9 cellular contexts compared by ENCODE assay signal in the genomic region with DNA sequence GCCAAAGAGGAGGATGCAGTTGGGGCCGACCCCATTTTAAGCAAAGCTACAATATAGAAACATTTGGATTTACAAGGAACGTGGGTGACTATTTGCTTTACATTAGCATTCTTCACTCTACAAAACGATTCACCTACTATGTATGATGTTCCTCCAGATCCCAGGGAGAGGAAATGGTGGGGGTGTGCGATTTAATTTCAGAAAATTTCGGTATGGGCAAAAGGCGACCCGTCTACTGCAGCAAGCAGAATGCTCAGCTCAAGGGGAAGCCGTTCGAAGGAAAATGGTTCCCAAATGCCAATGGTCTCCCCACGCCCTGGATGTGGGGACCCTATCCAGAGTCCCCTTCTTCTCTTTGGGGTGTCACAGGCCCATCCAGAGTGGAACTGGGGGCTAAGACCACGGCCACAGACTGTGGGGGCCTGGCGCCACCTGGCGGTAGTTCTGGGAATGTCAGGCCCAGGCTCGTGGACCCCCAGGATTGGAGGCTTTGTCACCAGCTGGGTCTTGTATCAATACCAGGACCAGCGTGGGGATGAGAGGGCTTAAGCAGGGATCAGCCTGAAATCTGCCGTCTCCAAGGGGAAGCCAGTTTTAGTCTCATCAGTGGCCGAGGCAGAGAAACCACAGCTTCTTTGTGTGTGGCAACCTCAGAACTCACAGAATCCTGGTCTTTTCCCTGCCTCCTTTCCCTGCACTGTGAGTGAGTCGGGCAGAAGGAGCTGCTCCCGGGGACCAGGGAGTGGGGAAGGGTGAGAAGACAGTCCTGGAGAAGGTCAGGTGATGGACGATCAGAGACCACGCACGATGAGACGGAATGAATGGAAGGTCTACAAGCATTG. TPM values are rescaled to one million over a fixed set of nuclear protein-coding genes. Genes with fewer than 3 reads are reported as not detected.
DNase-seq lines count a peak whose midpoint lies in the region; ATAC-seq and TF ChIP-seq lines count a peak whose summit lies in the region.
"Had no signal": no experiment of that assay in that cellular context is flagged by ENCODE, and none has a peak within 500 bp of the region (broad histone marks: within the 10 kb centered on the region; RNA-seq: fewer than 3 reads in every experiment).

No MANE protein-coding gene starts in this region.

- H3K27ac ChIP-seq in AG04450 (ENCODE audit: low read depth, low read length) (no peak overlapping the region), mammary epithelial cell (ENCODE audit: insufficient read depth, low read depth, low read length) (no peak overlapping the region), right lobe of liver (no peak overlapping the region)

- dilution Hi-C loops in mammary epithelial cell (cut with HindIII; ENCODE audit: low sequenced_read_pairs), result no loop called here

- H3K4me3 ChIP-seq in AG04450 (ENCODE audit: low read depth, low read length) (no peak overlapping the region), H7 (ENCODE audit: insufficient read depth, low read depth, low read length) (peak overlapping the region; percentile 29; the same call in 1 of the 2 replicates), mammary epithelial cell (replicated peaks in 1 of 3; ENCODE audit: insufficient read depth in 1 of 3, low read depth in 2 of 3, low read length in 3 of 3) (no peak overlapping the region), right lobe of liver (no peak overlapping the region)

- no peak overlapping the region for H3K9ac ChIP-seq in mammary epithelial cell (ENCODE audit: insufficient read depth, low read length)

- intact Hi-C loops in mammary epithelial cell (cut with micrococcal nuclease), result loop anchor here (1.0 kb wide), 2 partner anchors 40 to 71 kb away; no protein-coding TSS in a partner anchor
- intact Hi-C loops in right lobe of liver (cut with DNase I), result loop anchor here (5.0 kb wide), 1 partner anchor 40 kb away; no protein-coding TSS in a partner anchor

- H3K79me2 ChIP-seq in mammary epithelial cell (ENCODE audit: insufficient read depth, low read length), result no peaks in the 10 kb centered on the region

- peak; percentile 97 for TF ChIP-seq CTCF in AG04450 (IDR thresholded peaks at IDR 0.05; ENCODE audit: low read depth, low read length)
- TF ChIP-seq CTCF in WTC11 (IDR thresholded peaks at IDR 0.05), result peak; percentile 100
- peak; percentile 95 to 98 for TF ChIP-seq CTCF in mammary epithelial cell (conservative IDR thresholded peaks at IDR 0.05 in 1 of 2, IDR thresholded peaks at IDR 0.05 in 1 of 2; ENCODE audit: extremely low read depth in 1 of 2, insufficient read depth in 1 of 2, low read depth in 1 of 2, low read length in 2 of 2)
- peak; percentile 86 to 94 (median 92) for TF ChIP-seq CTCF in right lobe of liver (IDR thresholded peaks at IDR 0.05)

- no peak overlapping the region for H2AFZ ChIP-seq in mammary epithelial cell (ENCODE audit: low read depth, low read length)

- TSS peak; percentile 10 for BruUV-seq in mammary epithelial cell (replicated peaks; lab: Mats Ljungman, UMichigan)

- H3K4me1 ChIP-seq in mammary epithelial cell (ENCODE audit: insufficient read depth, low read length) (no peaks in the 10 kb centered on the region), right lobe of liver (no peaks in the 10 kb centered on the region)

- DNase-seq in AG04450 (ENCODE audit: low read depth, low spot score) (no peak), H7 (peak; percentile 97), WTC11 (ENCODE audit: low spot score) (peak; percentile 85), mammary epithelial cell (no peak), right lobe of liver (no peak), NCI-H2196 (lab: John Stamatoyannopoulos, UW; ENCODE audit: unreplicated experiment) (no peak)
- DNase-seq in stimulated activated CD8-positive, alpha-beta memory T cell treated with anti-CD3 and anti-CD28 coated beads, Interleukin-4, amount 100 ng/mL, for 24 hours (ENCODE audit: low read depth), result peak; percentile 42

- H3K9me3 ChIP-seq in AG04450 (ENCODE audit: control insufficient read depth, insufficient read depth, low read length) (no peaks in the 10 kb centered on the region; the same call in 1 of the 2 replicates), mammary epithelial cell (replicated peaks; ENCODE audit: insufficient read depth, low read length) (no peaks in the 10 kb centered on the region), right lobe of liver (no peaks in the 10 kb centered on the region)

- H3K4me3 Mint-ChIP-seq in WTC11, result peak overlapping the region; percentile 45

- peaks cover 48% of the 10 kb centered on the region for H3K4me1 Mint-ChIP-seq in WTC11

- ATAC-seq in WTC11 (peak; percentile 43), right lobe of liver (peak; percentile 30 to 51 (median 46)), HG02623 (IDR thresholded peaks at IDR 0.05; ENCODE audit: unreplicated experiment) (no peak)
- ATAC-seq: left colon had no signal

- H3K36me3 ChIP-seq in H7 (replicated peaks; ENCODE audit: control insufficient read depth, insufficient read depth, low read length) (no peaks in the 10 kb centered on the region), mammary epithelial cell (ENCODE audit: insufficient read depth, low read length) (no peaks in the 10 kb centered on the region), right lobe of liver (peaks cover 0 to 5% (median 0%) of the 10 kb centered on the region in 4 donors)

- in situ Hi-C loops in mammary epithelial cell (cut with MboI; ENCODE audit: low sequenced_read_pairs in 2 of 2), result no loop called here

- peak overlapping the region; percentile 57; the same call in 1 of the 2 replicates for H3K27ac Mint-ChIP-seq in WTC11

- H3K27me3 Mint-ChIP-seq in WTC11 (ENCODE audit: low read depth), result peaks cover 9% of the 10 kb centered on the region; the same call in 1 of the 2 replicates

- H3K36me3 Mint-ChIP-seq in WTC11, result no peaks in the 10 kb centered on the region

- POLR2A ChIA-PET in AG04450 (lab: Yijun Ruan, JAX), result interaction anchor here (0.8 to 1.4 kb wide), 2 partner anchors 39 to 71 kb away, joined by 3 to 4 read pairs; no protein-coding TSS in a partner anchor
- POLR2A ChIA-PET in WTC11 (lab: Charles Lee), result interaction anchor here (0.8 to 1.4 kb wide), 6 partner anchors 10 to 301 kb away, joined by 3 to 6 read pairs (median 4); no protein-coding TSS in a partner anchor

- 39% methylated on average over 21 of the region's 23 CpGs for WGBS in mammary epithelial cell (ENCODE audit: low coverage, missing lambda C conversion rate)
- 45% methylated on average over 17 of the region's 23 CpGs for WGBS in right lobe of liver (ENCODE audit: insufficient coverage, low coverage, low lambda C conversion rate, missing lambda C conversion rate)

- CTCF ChIA-PET in AG04450 (lab: Charles Lee) (interaction anchor here (0.6 to 4.4 kb wide), 49 partner anchors 9 to 213 kb away, joined by 3 to 139 read pairs (median 6); a partner anchor contains a TSS), WTC11 (lab: Charles Lee) (interaction anchor here (0.6 to 12.5 kb wide), 59 partner anchors 10 to 298 kb away, joined by 3 to 552 read pairs (median 6); a partner anchor contains a TSS), mammary epithelial cell (lab: Charles Lee; ENCODE audit: low non-redundant PET) (interaction anchor here (0.6 to 1.3 kb wide), 3 partner anchors 15 to 71 kb away, joined by 3 to 10 read pairs (median 4); no protein-coding TSS in a partner anchor)

- H4K20me1 ChIP-seq in mammary epithelial cell (ENCODE audit: insufficient read depth, low read length), result no peaks in the 10 kb centered on the region

- H3K9me3 Mint-ChIP-seq in WTC11, result no peaks in the 10 kb centered on the region

- TF ChIP-seq POLR2A in right lobe of liver (IDR thresholded peaks at IDR 0.05), result no peak

- H3K27me3 ChIP-seq in AG04450 (ENCODE audit: control insufficient read depth, insufficient read depth, low read length) (peaks cover 15% of the 10 kb centered on the region), H7 (ENCODE audit: control insufficient read depth, insufficient read depth, low read length) (no peaks in the 10 kb centered on the region), mammary epithelial cell (ENCODE audit: insufficient read depth, low read length) (no peaks in the 10 kb centered on the region), right lobe of liver (no peaks in the 10 kb centered on the region)

- H3K4me2 ChIP-seq in mammary epithelial cell (ENCODE audit: insufficient read depth, low read depth, low read length), result no peak overlapping the region

TF ChIP-seq in WTC11, 78 proteins besides CTCF, POLR2A, EP300 and RAD21:
- TF ChIP-seq SMAD3 (CRISPR knock-in tag; IDR thresholded peaks at IDR 0.05; ENCODE audit: borderline replicate concordance) (peak; percentile 11; the same call in 1 of the 2 replicates), TEAD1 (CRISPR knock-in tag; IDR thresholded peaks at IDR 0.05) (no peak)
TF ChIP-seq in WTC11: peak in this region for 1.

RNA-seq across cellular contexts. Expression of a gene that starts 8.3 kb away (rescaled TPM):
- polyA plus RNA-seq in AG04450 (2011; rRNA removed) (not detected in 2 replicates), mammary epithelial cell (0.05 TPM)
- not detected in 2 replicates for polyA minus RNA-seq in AG04450 (2011; rRNA and poly(A)+ RNA removed)
- 2.5 and 2.6 TPM in 2 replicates for total RNA-seq in H7 (2014; rRNA removed; shearing (Covaris generic))
- total RNA-seq in WTC11 (2021) (1.1 to 1.5 TPM (median 1.3 TPM) in 3 replicates), mammary epithelial cell (under 1 TPM in 1 of 2 donors, not detected in 1; under 0.01 TPM), right lobe of liver (not detected)
- polyA minus RNA-seq in mammary epithelial cell, result not detected

Comparison
In these comparisons a context has a peak if more than half of its experiments do, and no peak if none do; other contexts are left out.
1. DNase-seq: peak in H7 (single experiment), WTC11 (single experiment) and stimulated activated CD8-positive, alpha-beta memory T cell treated with anti-CD3 and anti-CD28 coated beads, Interleukin-4, amount 100 ng/mL, for 24 hours (single experiment); none in AG04450 (single experiment), mammary epithelial cell (single experiment), right lobe of liver (0 of 3) and NCI-H2196 (single experiment).
2. Peak in every context shown above with its lines, with median percentiles within 50 percentile points of each other: CTCF ChIP-seq.